ENCODE assay signal across 8 cellular contexts in genomic region chr11:89097956-89098355, GRCh38. TPM values are rescaled to one million over a fixed set of nuclear protein-coding genes. Genes with fewer than 3 reads are reported as not detected.
DNase-seq lines count a peak whose midpoint lies in the region; ATAC-seq and TF ChIP-seq lines count a peak whose summit lies in the region.
"Not testable (repeated sequence)": the region's sequence is repeated elsewhere in the genome, so short reads cannot be mapped to it uniquely, and the experiment has no call there.

No MANE protein-coding gene starts in this region.

- H3K79me2 ChIP-seq in HCT116 (ENCODE audit: insufficient read depth, low read length) = not testable (repeated sequence)

- RAD21 ChIA-PET in HCT116 (lab: Charles Lee; ENCODE audit: low non-redundant PET in 1 of 2, low total read pairs in 2 of 2, uncharacterized antibody in 2 of 2, unreplicated experiment in 2 of 2) = not testable (repeated sequence)

- peak; percentile 69 for TF ChIP-seq CTCF in AG10803 (conservative IDR thresholded peaks at IDR 0.05; ENCODE audit: low read length)
- TF ChIP-seq CTCF in HCT116 (IDR thresholded peaks at IDR 0.05 in 2 of 3, conservative IDR thresholded peaks at IDR 0.05 in 1 of 3; ENCODE audit: borderline replicate concordance in 1 of 3, insufficient read depth in 1 of 3, low read depth in 2 of 3, low read length in 2 of 3) = peak; percentile 33 to 70 (median 67); a peak in 5 of 6 replicates
- TF ChIP-seq CTCF in left ventricle myocardium inferior (IDR thresholded peaks at IDR 0.05; ENCODE audit: borderline replicate concordance) = peak; percentile 74
- TF ChIP-seq CTCF in prostate gland (IDR thresholded peaks at IDR 0.05) = peak in 3 of 4 experiments; percentile 35 to 53 (median 51)

- H3K27me3 ChIP-seq in HCT116 (ENCODE audit: insufficient read depth, low read length); left ventricle myocardium inferior (ENCODE audit: low read depth); prostate gland (replicated peaks; ENCODE audit: insufficient read depth): not testable (repeated sequence)

- H4K20me1 ChIP-seq in HCT116 (ENCODE audit: insufficient read depth) = not testable (repeated sequence)

- 95% methylated on average over 1 of the region's 1 CpG for WGBS in prostate gland

- H3K9me2 ChIP-seq in HCT116 (ENCODE audit: insufficient read depth) = not testable (repeated sequence)

- DNase-seq in AG10803 (ENCODE audit: low read depth) = peak; percentile 41
- peak; percentile 6 for DNase-seq in HCT116 (ENCODE audit: low read depth, low spot score)
- peak; percentile 0 for DNase-seq in HPDE6-E6E7 (ENCODE audit: extremely low spot score)
- peak; percentile 6 for DNase-seq in RPMI7951 (ENCODE audit: low read depth)
- peak; percentile 0 to 63 for DNase-seq in T47D (ENCODE audit: low read depth in 1 of 2, low spot score in 1 of 2)
- not testable (repeated sequence) for DNase-seq in left ventricle myocardium inferior; prostate gland (ENCODE audit: low spot score)

- in situ Hi-C loops in T47D (cut with HindIII; ENCODE audit: low pct_unique_long_range_greater_than_20kb, low sequenced_read_pairs) = not testable (repeated sequence)

- H3K4me3 ChIP-seq in AG10803 (ENCODE audit: low read length); HCT116 (replicated peaks in 1 of 2; ENCODE audit: low read depth in 1 of 2, low read length in 2 of 2); left ventricle myocardium inferior; prostate gland: not testable (repeated sequence)

- peak; percentile 69 for TF ChIP-seq RAD21 in HCT116 (IDR thresholded peaks at IDR 0.05; ENCODE audit: low read depth)

- H2AFZ ChIP-seq in HCT116 (ENCODE audit: low read depth, low read length, poor library complexity, severe bottlenecking) = not testable (repeated sequence)

- not testable (repeated sequence) for H3K4me1 ChIP-seq in HCT116 (ENCODE audit: control insufficient read depth in 1 of 2, insufficient read depth in 2 of 2, low read length in 2 of 2); left ventricle myocardium inferior; prostate gland (replicated peaks)

- not testable (repeated sequence) for H3K36me3 ChIP-seq in HCT116 (ENCODE audit: control insufficient read depth in 1 of 2, insufficient read depth in 2 of 2, low read length in 2 of 2); left ventricle myocardium inferior; prostate gland

- POLR2A ChIA-PET in HCT116 (lab: Charles Lee) = not testable (repeated sequence)

- ATAC-seq in GM18519 (IDR thresholded peaks at IDR 0.05; ENCODE audit: low FRiP score, unreplicated experiment) (peak; percentile 85), HCT116 (peak; percentile 80)

- H3K4me2 ChIP-seq in HCT116 (ENCODE audit: low read length) = not testable (repeated sequence)

- H3K9me3 ChIP-seq in HCT116 (ENCODE audit: control insufficient read depth in 1 of 2, insufficient read depth in 1 of 2, low read depth in 1 of 2, low read length in 2 of 2); left ventricle myocardium inferior (replicated peaks); prostate gland: not testable (repeated sequence)

- CTCF ChIA-PET in HCT116 (lab: Charles Lee) = not testable (repeated sequence)

- TF ChIP-seq POLR2A in HCT116 (IDR thresholded peaks at IDR 0.05; ENCODE audit: borderline replicate concordance, extremely low read depth, insufficient read depth, insufficient read length); prostate gland (IDR thresholded peaks at IDR 0.05): not testable (repeated sequence)

- intact Hi-C loops in HCT116 (cut with micrococcal nuclease) = loop anchor here (5.0 to 10.0 kb wide), 3 partner anchors 307 to 1014 kb away; no protein-coding TSS in a partner anchor
- intact Hi-C loops in left ventricle myocardium inferior (cut with micrococcal nuclease); prostate gland (cut with DNase I): not testable (repeated sequence)

- H3K9ac ChIP-seq in HCT116 (ENCODE audit: low read length) = not testable (repeated sequence)

- not testable (repeated sequence) for H3K27ac ChIP-seq in HCT116 (ENCODE audit: low read depth, low read length); left ventricle myocardium inferior (replicated peaks); prostate gland

- not testable (repeated sequence) for BruUV-seq in HCT116 (replicated peaks; lab: Mats Ljungman, UMichigan)

RNA-seq across cellular contexts. Expression of gene GRM5, which starts 32.2 kb away (rescaled TPM):
- not detected for total RNA-seq in HCT116 (2021; ENCODE audit: unreplicated experiment)
- polyA plus RNA-seq in HCT116 (2012) = 0.04 TPM in 1 of 2 replicates, not detected in the other
- total RNA-seq in RPMI7951 (2014; rRNA removed; shearing (Covaris generic)) = under 0.01 TPM in 1 of 2 replicates, not detected in the other
- total RNA-seq in left ventricle myocardium inferior = not detected
- total RNA-seq in prostate gland = under 1 TPM in 1 of 2 donors, not detected in 1; 0.17 TPM
